ENCODE assay signal across 22 cellular contexts in the genomic region with DNA sequence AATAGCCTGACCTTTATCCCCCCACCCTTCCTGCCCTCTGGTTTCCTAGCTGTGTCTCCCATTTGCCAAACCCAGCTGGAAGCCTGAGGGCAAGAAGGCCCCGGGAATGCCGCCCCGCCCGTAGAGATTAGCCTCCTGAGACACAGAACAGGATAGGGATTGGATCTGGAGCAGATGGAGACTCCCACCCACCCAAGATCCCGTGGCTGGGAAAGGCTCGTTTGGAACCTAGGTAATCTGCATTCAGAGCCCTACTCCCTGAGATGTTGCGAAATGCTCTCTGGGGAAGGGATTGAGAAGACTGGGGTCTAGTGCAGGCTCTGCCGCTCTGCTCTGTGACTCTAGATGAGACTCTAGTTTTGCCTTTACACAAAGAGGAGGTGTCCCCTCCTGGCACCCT. TPM values are rescaled to one million over a fixed set of nuclear protein-coding genes. Genes with fewer than 3 reads are reported as not detected.
DNase-seq lines count a peak whose midpoint lies in the region; ATAC-seq and TF ChIP-seq lines count a peak whose summit lies in the region.
"Had no signal": no experiment of that assay in that cellular context is flagged by ENCODE, and none has a peak within 500 bp of the region (broad histone marks: within the 10 kb centered on the region; RNA-seq: fewer than 3 reads in every experiment).

No MANE protein-coding gene starts in this region.

- 47% methylated on average over 8 of the region's 8 CpGs for whole genome bisulfite sequencing in right cardiac atrium

- no peaks in the 10 kb centered on the region for H3K36me3 ChIP-seq in upper lobe of right lung
- H3K36me3 ChIP-seq: neutrophil, tibial nerve had no signal

- POLR2A ChIA-PET in RWPE1 (lab: Yijun Ruan, JAX; ENCODE audit: low non-redundant PET) = no interaction called here

- H3K27ac ChIP-seq in RWPE1 (peak overlapping the region; percentile 22), right cardiac atrium (ENCODE audit: low read length) (no peak overlapping the region), upper lobe of right lung (no peak overlapping the region)
- H3K27ac ChIP-seq: GM23248, neutrophil had no signal

- no peak for TF ChIP-seq CTCF in RWPE1 (conservative IDR thresholded peaks at IDR 0.05; ENCODE audit: low read depth)
- TF ChIP-seq CTCF in upper lobe of right lung (IDR thresholded peaks at IDR 0.05) = no peak

- no peaks in the 10 kb centered on the region for H3K27me3 ChIP-seq in right cardiac atrium (ENCODE audit: control insufficient read depth, insufficient read depth)
- H3K27me3 ChIP-seq in upper lobe of right lung = no peaks in the 10 kb centered on the region
- H3K27me3 ChIP-seq: tibial nerve had no signal

- peaks cover 6% of the 10 kb centered on the region for H3K4me1 ChIP-seq in right cardiac atrium (ENCODE audit: control insufficient read depth, insufficient read depth, low read length)
- H3K4me1 ChIP-seq in upper lobe of right lung = peaks cover 3% of the 10 kb centered on the region

- CTCF ChIA-PET in RWPE1 (lab: Yijun Ruan, JAX) = interaction anchor here (0.5 kb wide), 1 partner anchor 34 kb away, joined by 3 read pairs; no protein-coding TSS in a partner anchor

- H3K4me3 ChIP-seq in right cardiac atrium (ENCODE audit: low read length) (no peak overlapping the region), upper lobe of right lung (no peak overlapping the region)
- H3K4me3 ChIP-seq: GM23248, tibial nerve had no signal

- DNase-seq in left cardiac atrium (peak; percentile 58), Right ventricle myocardium superior (no peak), RWPE1 (ENCODE audit: low spot score) (no peak), right cardiac atrium (peak in 2 of 3 donors; percentile 61 to 65), upper lobe of right lung (no peak), dedifferentiated amniotic fluid mesenchymal stem cell (ENCODE audit: extremely low spot score) (no peak), NCI-H748 treated with DMSO at 0.1 percent for 48 hours (lab: John Stamatoyannopoulos, UW) (no peak)
- DNase-seq: activated CD4-positive, alpha-beta memory T cell treated with anti-CD3 and anti-CD28 coated beads for 36 hours; activated T-cell treated with anti-CD3 and anti-CD28 coated beads, Interleukin-2, amount 50 U/mL, for 1 hour; CD4-positive, alpha-beta T cell; DMS79; foreskin melanocyte; GM23248; NCI-H1048; NCI-H2081; NCI-H510A treated with DMSO at 0.1 percent for 48 hours; stimulated activated CD4-positive, alpha-beta T cell treated with anti-CD3 and anti-CD28 coated beads, Interleukin-15, amount 100 ng/mL, for 24 hours; stimulated activated naive B cell treated with anti-CD40 and anti-IgM and Interleukin-4, amounts not matched to agents 10 μg/mL and 1 μg/mL and 100 μg/mL, for 72 hours had no signal

- ATAC-seq in left cardiac atrium = peak in 1 of 2 donors; percentile 42
- no peak for ATAC-seq in Right ventricle myocardium superior (ENCODE audit: poor library complexity)
- peak in 1 of 2 donors; percentile 72 for ATAC-seq in right cardiac atrium
- peak; percentile 1 for ATAC-seq in upper lobe of right lung
- ATAC-seq in HG03460 (IDR thresholded peaks at IDR 0.05; ENCODE audit: unreplicated experiment) = no peak
- ATAC-seq: stimulated activated naive B cell treated with anti-CD40 and anti-IgM and Interleukin-4, amounts not matched to agents 10 μg/mL and 1 μg/mL and 100 μg/mL, for 72 hours had no signal

- H3K9me3 ChIP-seq in right cardiac atrium (ENCODE audit: control insufficient read depth, low read length) (no peaks in the 10 kb centered on the region), upper lobe of right lung (no peaks in the 10 kb centered on the region)
- H3K9me3 ChIP-seq: neutrophil, tibial nerve had no signal

- intact Hi-C loops in left cardiac atrium (cut with DNase I) = no loop called here
- intact Hi-C loops in Right ventricle myocardium superior (cut with DNase I) = no loop called here
- intact Hi-C loops in right cardiac atrium (cut with DNase I) = no loop called here
- intact Hi-C loops in upper lobe of right lung (cut with DNase I) = no loop called here

RNA-seq across cellular contexts. Expression of gene AQP3, which starts 10.9 kb away (rescaled TPM):
- 10 to 100 TPM; 14.0 to 22.5 TPM for total RNA-seq in left cardiac atrium
- total RNA-seq in Right ventricle myocardium superior = 16.3 TPM
- 10 to 100 TPM; 15.9 to 77.5 (median 20.2) TPM for total RNA-seq in right cardiac atrium
- polyA plus RNA-seq in right cardiac atrium = 18.7 TPM
- 352 TPM for total RNA-seq in upper lobe of right lung
- total RNA-seq: GM23248 had no signal

RNA-seq across cellular contexts. Expression of gene AQP7, which starts 34.1 kb away (rescaled TPM):
- total RNA-seq in left cardiac atrium (100 to 1,000 TPM in 1 of 2 donors, 10 to 100 TPM in 1; 51.8 to 123 TPM), Right ventricle myocardium superior (155 TPM), right cardiac atrium (100 to 1,000 TPM in 3 of 4 donors, 10 to 100 TPM in 1; 68.6 to 180 (median 126) TPM), upper lobe of right lung (2.4 TPM)
- polyA plus RNA-seq in right cardiac atrium = 161 TPM
- total RNA-seq: GM23248 had no signal
- polyA plus RNA-seq: GM23248, IgD-negative memory B cell had no signal

RNA-seq across cellular contexts. Expression of gene NOL6, which starts 37.3 kb away (rescaled TPM):
- total RNA-seq in left cardiac atrium = 10 to 100 TPM; 13.9 to 24.9 TPM
- total RNA-seq in Right ventricle myocardium superior = 13.0 TPM
- total RNA-seq in right cardiac atrium = 10 to 100 TPM; 13.7 to 24.6 (median 15.4) TPM
- polyA plus RNA-seq in right cardiac atrium = 13.5 TPM
- 36.4 TPM for total RNA-seq in upper lobe of right lung

Comparison
In these comparisons a context has a peak if more than half of its experiments do, and no peak if none do; other contexts are left out.
1. DNase-seq: peak in left cardiac atrium (single experiment) and right cardiac atrium (2 of 3); none in Right ventricle myocardium superior (single experiment), RWPE1 (single experiment), upper lobe of right lung (single experiment), dedifferentiated amniotic fluid mesenchymal stem cell (single experiment) and NCI-H748 treated with DMSO at 0.1 percent for 48 hours (single experiment).
2. RNA of gene AQP7, which starts 34.1 kb away (total RNA-seq): 155 TPM in Right ventricle myocardium superior (single experiment), 68.6 to 180 TPM in right cardiac atrium and 51.8 to 123 TPM in left cardiac atrium; 2.4 TPM in upper lobe of right lung (single experiment); every median in the first group is over 10 times any median in the second.